20 cellular contexts compared by ENCODE assay signal in the genomic region with DNA sequence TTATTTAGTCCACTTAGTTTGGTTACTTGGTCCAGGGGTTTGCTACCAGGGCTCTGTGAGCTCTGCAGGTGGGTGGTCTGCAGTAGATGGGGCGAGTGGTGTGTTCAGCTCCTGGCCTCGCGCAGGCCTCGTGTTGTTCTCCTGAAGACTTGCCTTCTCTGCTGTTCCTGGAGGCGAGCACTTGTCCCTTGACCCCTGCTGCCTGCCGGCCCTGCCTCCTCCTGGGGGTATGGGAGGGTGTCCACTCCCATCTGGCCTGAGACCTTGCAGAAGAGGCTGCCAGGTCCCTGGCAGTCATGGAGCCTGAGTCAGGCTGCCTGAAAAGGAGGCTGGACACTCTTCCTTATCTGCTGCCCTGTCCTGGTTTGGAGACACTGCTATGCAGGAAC.
A peak's percentile ranks its signal among the peaks of the same experiment; 100 is the strongest.
DNase-seq lines count a peak whose midpoint lies in the region; ATAC-seq, FAIRE-seq and TF ChIP-seq lines count a peak whose summit lies in the region.
"Had no signal": no experiment of that assay in that cellular context is flagged by ENCODE, and none has a peak within 500 bp of the region (broad histone marks: within the 10 kb centered on the region; RNA-seq: fewer than 3 reads in every experiment).

No MANE protein-coding gene starts in this region.

- ATAC-seq in left ventricle myocardium superior, result peak; percentile 15
- ATAC-seq: GM12878, HCT116 had no signal

- no peak overlapping the region for H3K4me3 Mint-ChIP-seq in activated T-cell treated with anti-CD3 and anti-CD28 coated beads, Interleukin-2, amount 50 U/mL, for 24 hours
- H3K4me3 Mint-ChIP-seq: CD4-positive, CD25-positive, alpha-beta regulatory T cell; CD8-positive, alpha-beta memory T cell had no signal

- no peaks in the 10 kb centered on the region for H3K36me3 ChIP-seq in right atrium auricular region
- H3K36me3 ChIP-seq in bronchial epithelial cell (ENCODE audit: control insufficient read depth, insufficient read depth, low read length), result no peaks in the 10 kb centered on the region

- no peaks in the 10 kb centered on the region for H3K9me3 Mint-ChIP-seq in activated T-cell treated with anti-CD3 and anti-CD28 coated beads, Interleukin-2, amount 50 U/mL, for 24 hours
- H3K9me3 Mint-ChIP-seq: CD4-positive, CD25-positive, alpha-beta regulatory T cell had no signal

- intact Hi-C loops in left ventricle myocardium superior (cut with micrococcal nuclease) (no loop called here), posterior vena cava (cut with DNase I) (no loop called here)

- H3K4me3 ChIP-seq in right atrium auricular region (no peak overlapping the region), bronchial epithelial cell (ENCODE audit: low read depth, low read length) (no peak overlapping the region)
- H3K4me3 ChIP-seq: GM12878 had no signal

- no peak overlapping the region for H3K27ac Mint-ChIP-seq in activated T-cell treated with anti-CD3 and anti-CD28 coated beads, Interleukin-2, amount 50 U/mL, for 24 hours
- H3K27ac Mint-ChIP-seq: CD4-positive, CD25-positive, alpha-beta regulatory T cell; CD8-positive, alpha-beta memory T cell had no signal

- TF ChIP-seq CTCF in right atrium auricular region (IDR thresholded peaks at IDR 0.05) (no peak), bronchial epithelial cell (IDR thresholded peaks at IDR 0.05; ENCODE audit: insufficient read depth, low read length, severe bottlenecking) (no peak)

- H3K36me3 Mint-ChIP-seq in activated T-cell treated with anti-CD3 and anti-CD28 coated beads, Interleukin-2, amount 50 U/mL, for 24 hours (ENCODE audit: low read depth), result no peaks in the 10 kb centered on the region
- H3K36me3 Mint-ChIP-seq: CD4-positive, CD25-positive, alpha-beta regulatory T cell; CD8-positive, alpha-beta memory T cell had no signal

- H3K4me1 Mint-ChIP-seq in activated T-cell treated with anti-CD3 and anti-CD28 coated beads, Interleukin-2, amount 50 U/mL, for 24 hours (ENCODE audit: low read depth), result no peaks in the 10 kb centered on the region
- H3K4me1 Mint-ChIP-seq: CD8-positive, alpha-beta memory T cell had no signal

- no peaks in the 10 kb centered on the region for H3K4me1 ChIP-seq in right atrium auricular region

- H3K27me3 Mint-ChIP-seq in activated T-cell treated with anti-CD3 and anti-CD28 coated beads, Interleukin-2, amount 50 U/mL, for 24 hours, result no peaks in the 10 kb centered on the region
- H3K27me3 Mint-ChIP-seq: CD4-positive, CD25-positive, alpha-beta regulatory T cell had no signal

- H3K27me3 ChIP-seq in right atrium auricular region (no peaks in the 10 kb centered on the region), bronchial epithelial cell (ENCODE audit: control insufficient read depth, insufficient read depth, low read length) (no peaks in the 10 kb centered on the region)

- H3K9me3 ChIP-seq in right atrium auricular region, result no peaks in the 10 kb centered on the region

- no peak overlapping the region for H3K27ac ChIP-seq in right atrium auricular region

- DNase-seq in left ventricle myocardium superior (no peak), right atrium auricular region (ENCODE audit: low spot score) (no peak), bronchial epithelial cell (ENCODE audit: low read depth) (no peak), posterior vena cava (ENCODE audit: low spot score) (peak; percentile 65), NCI-H2171 (lab: John Stamatoyannopoulos, UW) (no peak), cerebellar nuclear complex (lab: John Stamatoyannopoulos, UW) (no peak)
- no peak for DNase-seq in activated T-cell treated with anti-CD3 and anti-CD28 coated beads, Interleukin-2, amount 50 U/mL, for 24 hours
- DNase-seq: 8988T; C1 segment of cervical spinal cord; CD4-positive, CD25-positive, alpha-beta regulatory T cell; CD8-positive, alpha-beta memory T cell; COR-L47; DMS 273 treated with DMSO at 0.1 percent for 48 hours; DMS53; DND-41; EL; IMR-90 had no signal

- FAIRE-seq in bronchial epithelial cell (lab: Jason Lieb, UNC), result peak; percentile 83
- FAIRE-seq: GM12878, HTR-8/SVneo had no signal
